27 cellular contexts compared by ENCODE assay signal in the genomic region with DNA sequence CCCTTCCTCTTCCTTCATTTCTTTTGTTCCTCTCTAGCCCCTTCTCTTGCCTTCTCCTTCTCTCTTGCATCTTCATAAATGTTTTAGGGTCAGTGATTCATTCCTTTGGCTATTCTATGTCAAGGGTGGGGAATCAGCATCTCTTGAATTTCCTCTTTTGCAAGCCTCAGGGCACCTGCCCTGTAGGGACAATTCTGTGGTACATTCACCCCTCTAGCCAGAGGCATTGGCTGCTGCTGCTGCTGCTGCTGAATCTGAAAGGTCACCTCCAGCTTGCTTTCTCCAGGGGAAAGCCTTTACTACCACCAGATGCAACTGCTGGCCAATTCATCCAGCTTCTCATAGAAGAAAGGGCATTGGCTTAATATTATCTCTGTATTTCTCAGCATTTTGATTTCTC.
DNase-seq lines count a peak whose midpoint lies in the region; ATAC-seq and FAIRE-seq lines count a peak whose summit lies in the region.
"Had no signal": no experiment of that assay in that cellular context is flagged by ENCODE, and none has a peak within 500 bp of the region (broad histone marks: within the 10 kb centered on the region; RNA-seq: fewer than 3 reads in every experiment).

No MANE protein-coding gene starts in this region.

- intact Hi-C loops in activated T-helper 2 cell treated with anti-CD3 and anti-CD28 coated beads, Interferon-gamma antibody, Interleukin-2, Interleukin-4, amounts not matched to agents 10 μg/mL and 5 μg/mL and 100 μg/mL, durations not matched to agents 14 hours and 24 hours and 36 hours (cut with micrococcal nuclease), result no loop called here

- FAIRE-seq in frontal cortex (lab: Jason Lieb, UNC), result no peak
- FAIRE-seq: A549, keratinocyte had no signal

- CTCF ChIA-PET in activated CD4-positive, alpha-beta T cell treated with anti-CD3 and anti-CD28 coated beads, Interleukin-2, amount 10 ng/mL, durations not matched to agents 7 days and 5 days (lab: Charles Lee), result interaction anchor here (0.7 kb wide), 1 partner anchor 273 kb away, joined by 3 read pairs; no protein-coding TSS in a partner anchor

- H3K27me3 Mint-ChIP-seq in activated CD4-positive, alpha-beta T cell treated with anti-CD3 and anti-CD28 coated beads, Interleukin-2, amount 10 ng/mL, durations not matched to agents 7 days and 5 days, result no peaks in the 10 kb centered on the region
- no peaks in the 10 kb centered on the region for H3K27me3 Mint-ChIP-seq in activated T-helper 2 cell treated with anti-CD3 and anti-CD28 coated beads, Interferon-gamma antibody, Interleukin-2, Interleukin-4, amounts not matched to agents 10 μg/mL and 5 μg/mL and 100 μg/mL, durations not matched to agents 14 hours and 24 hours and 36 hours (ENCODE audit: low read depth)
- H3K27me3 Mint-ChIP-seq in stimulated activated memory B cell treated with anti-CD40 and anti-IgM and Interleukin-4, amounts not matched to agents 10 μg/mL and 1 μg/mL and 100 μg/mL, for 72 hours, result no peaks in the 10 kb centered on the region
- H3K27me3 Mint-ChIP-seq: activated naive CD8-positive, alpha-beta T cell treated with anti-CD3 and anti-CD28 coated beads, Interleukin-2, amount 50 U/mL, for 24 hours had no signal

- DNase-seq in activated CD4-positive, alpha-beta T cell treated with anti-CD3 and anti-CD28 coated beads, Interleukin-2, amount 10 ng/mL, durations not matched to agents 7 days and 5 days, result no peak
- no peak for DNase-seq in activated CD4-positive, alpha-beta T cell treated with anti-CD3 and anti-CD28 coated beads for 1 hour
- DNase-seq in NAMALWA (ENCODE audit: low spot score), result peak; percentile 4
- DNase-seq in activated T-helper 2 cell treated with anti-CD3 and anti-CD28 coated beads, Interferon-gamma antibody, Interleukin-2, Interleukin-4, amounts not matched to agents 10 μg/mL and 5 μg/mL and 100 μg/mL, durations not matched to agents 14 hours and 24 hours and 36 hours (ENCODE audit: low spot score), result no peak
- DNase-seq in frontal cortex (ENCODE audit: low spot score in 2 of 2), result no peak
- no peak for DNase-seq in cerebellar nuclear complex (lab: John Stamatoyannopoulos, UW)
- no peak for DNase-seq in middle frontal gyrus (ENCODE audit: extremely low spot score, low spot score)
- DNase-seq: activated CD4-positive, alpha-beta T cell treated with anti-CD3 and anti-CD28 coated beads, Interleukin-2, amount 50 U/mL, for 1 hour; activated gamma-delta T cell; activated naive CD8-positive, alpha-beta T cell treated with anti-CD3 and anti-CD28 coated beads, Interleukin-2, amount 50 U/mL, for 24 hours; body of pancreas; COR-L47; DMS79; effector memory CD4-positive, alpha-beta T cell; GOT3; lower lobe of right lung; NCI-H1694; NCI-H774; SJCRH30; stimulated activated CD4-positive, alpha-beta T cell treated with anti-CD3 and anti-CD28 coated beads, Interleukin-4, amount 100 ng/mL, for 24 hours; upper lobe of left lung had no signal

- H3K4me3 Mint-ChIP-seq in activated CD4-positive, alpha-beta T cell treated with anti-CD3 and anti-CD28 coated beads, Interleukin-2, amount 10 ng/mL, durations not matched to agents 7 days and 5 days, result no peak overlapping the region
- H3K4me3 Mint-ChIP-seq in activated T-helper 2 cell treated with anti-CD3 and anti-CD28 coated beads, Interferon-gamma antibody, Interleukin-2, Interleukin-4, amounts not matched to agents 10 μg/mL and 5 μg/mL and 100 μg/mL, durations not matched to agents 14 hours and 24 hours and 36 hours (ENCODE audit: low read depth), result no peak overlapping the region
- no peak overlapping the region for H3K4me3 Mint-ChIP-seq in stimulated activated memory B cell treated with anti-CD40 and anti-IgM and Interleukin-4, amounts not matched to agents 10 μg/mL and 1 μg/mL and 100 μg/mL, for 72 hours
- H3K4me3 Mint-ChIP-seq: activated naive CD8-positive, alpha-beta T cell treated with anti-CD3 and anti-CD28 coated beads, Interleukin-2, amount 50 U/mL, for 24 hours; T-helper 1 cell treated with Interleukin-12 subunit alpha and Interleukin-12 subunit beta and Interleukin-4 antibody, amounts not matched to agents 30 μg/mL and 1 μg/mL, for 36 hours had no signal

- ATAC-seq in stimulated activated memory B cell treated with anti-CD40 and anti-IgM and Interleukin-4, amounts not matched to agents 10 μg/mL and 1 μg/mL and 100 μg/mL, for 72 hours, result peak; percentile 55
- ATAC-seq: A549; activated naive CD8-positive, alpha-beta T cell treated with anti-CD3 and anti-CD28 coated beads, Interleukin-2, amount 50 U/mL, for 24 hours; body of pancreas; esophagus mucosa; gastroesophageal sphincter; lower lobe of right lung had no signal

- peak overlapping the region; percentile 39 for H3K27ac Mint-ChIP-seq in activated CD4-positive, alpha-beta T cell treated with anti-CD3 and anti-CD28 coated beads, Interleukin-2, amount 10 ng/mL, durations not matched to agents 7 days and 5 days
- peak overlapping the region; percentile 17 for H3K27ac Mint-ChIP-seq in activated T-helper 2 cell treated with anti-CD3 and anti-CD28 coated beads, Interferon-gamma antibody, Interleukin-2, Interleukin-4, amounts not matched to agents 10 μg/mL and 5 μg/mL and 100 μg/mL, durations not matched to agents 14 hours and 24 hours and 36 hours
- peak overlapping the region; percentile 42 for H3K27ac Mint-ChIP-seq in stimulated activated memory B cell treated with anti-CD40 and anti-IgM and Interleukin-4, amounts not matched to agents 10 μg/mL and 1 μg/mL and 100 μg/mL, for 72 hours
- H3K27ac Mint-ChIP-seq: activated naive CD8-positive, alpha-beta T cell treated with anti-CD3 and anti-CD28 coated beads, Interleukin-2, amount 50 U/mL, for 24 hours; T-helper 1 cell treated with Interleukin-12 subunit alpha and Interleukin-12 subunit beta and Interleukin-4 antibody, amounts not matched to agents 30 μg/mL and 1 μg/mL, for 36 hours had no signal

- POLR2A ChIA-PET in activated CD4-positive, alpha-beta T cell treated with anti-CD3 and anti-CD28 coated beads, Interleukin-2, amount 10 ng/mL, durations not matched to agents 7 days and 5 days (lab: Charles Lee), result interaction anchor here (0.7 kb wide), 1 partner anchor 14 kb away, joined by 3 read pairs; no protein-coding TSS in a partner anchor

- H3K9me3 Mint-ChIP-seq in activated CD4-positive, alpha-beta T cell treated with anti-CD3 and anti-CD28 coated beads, Interleukin-2, amount 10 ng/mL, durations not matched to agents 7 days and 5 days, result no peaks in the 10 kb centered on the region
- no peaks in the 10 kb centered on the region for H3K9me3 Mint-ChIP-seq in activated T-helper 2 cell treated with anti-CD3 and anti-CD28 coated beads, Interferon-gamma antibody, Interleukin-2, Interleukin-4, amounts not matched to agents 10 μg/mL and 5 μg/mL and 100 μg/mL, durations not matched to agents 14 hours and 24 hours and 36 hours
- H3K9me3 Mint-ChIP-seq in stimulated activated memory B cell treated with anti-CD40 and anti-IgM and Interleukin-4, amounts not matched to agents 10 μg/mL and 1 μg/mL and 100 μg/mL, for 72 hours, result no peaks in the 10 kb centered on the region
- H3K9me3 Mint-ChIP-seq: activated naive CD8-positive, alpha-beta T cell treated with anti-CD3 and anti-CD28 coated beads, Interleukin-2, amount 50 U/mL, for 24 hours; T-helper 1 cell treated with Interleukin-12 subunit alpha and Interleukin-12 subunit beta and Interleukin-4 antibody, amounts not matched to agents 30 μg/mL and 1 μg/mL, for 36 hours had no signal

- peaks cover 28% of the 10 kb centered on the region for H3K36me3 Mint-ChIP-seq in activated CD4-positive, alpha-beta T cell treated with anti-CD3 and anti-CD28 coated beads, Interleukin-2, amount 10 ng/mL, durations not matched to agents 7 days and 5 days (ENCODE audit: low read depth)
- peaks cover 12% of the 10 kb centered on the region for H3K36me3 Mint-ChIP-seq in activated T-helper 2 cell treated with anti-CD3 and anti-CD28 coated beads, Interferon-gamma antibody, Interleukin-2, Interleukin-4, amounts not matched to agents 10 μg/mL and 5 μg/mL and 100 μg/mL, durations not matched to agents 14 hours and 24 hours and 36 hours (ENCODE audit: low read depth)
- H3K36me3 Mint-ChIP-seq in stimulated activated memory B cell treated with anti-CD40 and anti-IgM and Interleukin-4, amounts not matched to agents 10 μg/mL and 1 μg/mL and 100 μg/mL, for 72 hours, result peaks cover 38% of the 10 kb centered on the region

- H3K4me1 Mint-ChIP-seq in activated CD4-positive, alpha-beta T cell treated with anti-CD3 and anti-CD28 coated beads, Interleukin-2, amount 10 ng/mL, durations not matched to agents 7 days and 5 days, result no peaks in the 10 kb centered on the region
- H3K4me1 Mint-ChIP-seq in activated T-helper 2 cell treated with anti-CD3 and anti-CD28 coated beads, Interferon-gamma antibody, Interleukin-2, Interleukin-4, amounts not matched to agents 10 μg/mL and 5 μg/mL and 100 μg/mL, durations not matched to agents 14 hours and 24 hours and 36 hours (ENCODE audit: low read depth), result peaks cover 2% of the 10 kb centered on the region
- H3K4me1 Mint-ChIP-seq in stimulated activated memory B cell treated with anti-CD40 and anti-IgM and Interleukin-4, amounts not matched to agents 10 μg/mL and 1 μg/mL and 100 μg/mL, for 72 hours, result peaks cover 25% of the 10 kb centered on the region
- H3K4me1 Mint-ChIP-seq: activated naive CD8-positive, alpha-beta T cell treated with anti-CD3 and anti-CD28 coated beads, Interleukin-2, amount 50 U/mL, for 24 hours had no signal
